In the genomic region with DNA sequence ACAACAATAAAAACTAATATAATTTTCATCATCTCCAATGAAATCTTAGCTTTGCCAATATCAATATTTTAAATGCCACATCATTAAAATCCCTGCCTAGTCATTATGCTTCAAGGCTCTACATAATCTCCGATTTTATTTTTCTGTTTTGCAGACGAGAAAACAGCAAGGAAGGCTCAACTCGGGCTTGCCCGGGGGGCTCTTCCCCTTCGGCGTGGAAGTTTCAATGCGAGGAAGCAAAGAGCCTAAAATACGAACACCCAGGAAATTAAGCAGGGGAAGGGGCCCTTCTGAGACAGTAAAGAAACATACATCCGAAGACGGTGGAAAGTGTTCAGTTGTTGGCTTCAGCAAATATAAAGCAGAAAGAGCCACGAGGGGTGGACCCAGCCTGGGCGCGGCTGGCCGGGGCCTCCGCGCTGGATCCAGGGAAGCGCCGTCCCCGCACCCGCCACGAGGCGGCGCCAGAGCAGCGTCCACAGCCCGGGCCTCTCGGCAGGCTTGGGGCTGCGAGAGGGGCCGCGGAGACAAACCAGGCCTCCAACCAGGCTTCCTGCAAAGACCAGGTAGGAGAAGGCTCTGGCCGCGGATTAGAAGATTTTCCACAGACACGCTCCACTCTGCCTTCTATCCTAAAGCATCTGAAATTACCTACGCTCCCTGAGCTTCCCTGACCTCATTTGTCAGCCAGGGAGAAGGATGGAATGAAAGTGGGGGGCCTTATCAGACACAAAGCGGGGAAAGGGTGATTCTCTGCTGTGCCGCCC, we compare ENCODE assay signal across 8 cellular contexts.
DNase-seq lines count a peak whose midpoint lies in the region; ATAC-seq and TF ChIP-seq lines count a peak whose summit lies in the region.

No MANE protein-coding gene starts in this region.

- peak; percentile 92 for TF ChIP-seq CTCF in Calu3 (IDR thresholded peaks at IDR 0.05; ENCODE audit: unreplicated experiment)
- TF ChIP-seq CTCF in GM23338 (conservative IDR thresholded peaks at IDR 0.05; ENCODE audit: low read depth in 2 of 2): peak; percentile 87 to 97
- peak in 2 of 3 experiments; percentile 88 to 97 for TF ChIP-seq CTCF in esophagus muscularis mucosa (IDR thresholded peaks at IDR 0.05)
- TF ChIP-seq CTCF in stomach (IDR thresholded peaks at IDR 0.05): peak in 5 of 7 experiments; percentile 76 to 96 (median 92)

- peaks cover 8% of the 10 kb centered on the region; the same call in 1 of the 2 replicates for H3K4me1 ChIP-seq in GM23338 (ENCODE audit: insufficient read depth)
- peaks cover 0 to 9% (median 7%) of the 10 kb centered on the region in 4 donors for H3K4me1 ChIP-seq in esophagus muscularis mucosa
- no peaks in the 10 kb centered on the region for H3K4me1 ChIP-seq in naive thymus-derived CD4-positive, alpha-beta T cell (ENCODE audit: control insufficient read depth in 2 of 2, insufficient read depth in 2 of 2, low read length in 2 of 2)
- peaks cover 6 to 10% (median 8%) of the 10 kb centered on the region in 4 donors for H3K4me1 ChIP-seq in stomach

- no peak overlapping the region for H3K4me3 Mint-ChIP-seq in Calu3 (ENCODE audit: low read depth, unreplicated experiment)
- H3K4me3 Mint-ChIP-seq in GM23338: peak overlapping the region; percentile 52; the same call in 2 of the 3 replicates
- peak overlapping the region in 1 of 10 donors; percentile 1 for H3K4me3 Mint-ChIP-seq in naive thymus-derived CD4-positive, alpha-beta T cell

- no TSS peak for BruUV-seq in Calu3 (replicated peaks; lab: Mats Ljungman, UMichigan)

- H3K4me1 Mint-ChIP-seq in Calu3 (ENCODE audit: low read depth, unreplicated experiment): no peaks in the 10 kb centered on the region
- peaks cover 10% of the 10 kb centered on the region for H3K4me1 Mint-ChIP-seq in GM23338
- H3K4me1 Mint-ChIP-seq in naive thymus-derived CD4-positive, alpha-beta T cell: peaks cover 0 to 4% (median 0%) of the 10 kb centered on the region in 7 donors

- no peaks in the 10 kb centered on the region for H4K20me1 ChIP-seq in GM23338 (replicated peaks; ENCODE audit: insufficient read depth)

- H2AFZ ChIP-seq in GM23338: peak overlapping the region; percentile 99

- no peaks in the 10 kb centered on the region for H3K9me2 ChIP-seq in GM23338 (ENCODE audit: insufficient read depth)

- DNase-seq in Calu3 (peak; percentile 84), GM23338 (ENCODE audit: low spot score) (peak; percentile 78), NCI-H2227 treated with DMSO at 0.1 percent for 48 hours (lab: John Stamatoyannopoulos, UW) (peak; percentile 35), activated T-cell treated with anti-CD3 and anti-CD28 coated beads for 1 hour (ENCODE audit: low read depth) (peak; percentile 39), esophagus muscularis mucosa (ENCODE audit: extremely low spot score) (no peak), stomach (peak; percentile 68)
- DNase-seq in naive thymus-derived CD4-positive, alpha-beta T cell: peak in 6 of 9 donors; percentile 5 to 66 (median 23)

- H3K4me3 ChIP-seq in GM23338 (peak overlapping the region; percentile 29), esophagus muscularis mucosa (peak overlapping the region in 3 of 4 donors; percentile 18 to 32 (median 27)), stomach (peak overlapping the region in 1 of 4 donors; percentile 26)
- no peak overlapping the region for H3K4me3 ChIP-seq in naive thymus-derived CD4-positive, alpha-beta T cell (ENCODE audit: low read length)

- POLR2A ChIA-PET in naive thymus-derived CD4-positive, alpha-beta T cell (lab: Charles Lee): no interaction called here

- H3K27ac Mint-ChIP-seq in Calu3 (ENCODE audit: unreplicated experiment): no peak overlapping the region
- H3K27ac Mint-ChIP-seq in GM23338: peak overlapping the region; percentile 77; the same call in 1 of the 2 replicates
- no peak overlapping the region for H3K27ac Mint-ChIP-seq in naive thymus-derived CD4-positive, alpha-beta T cell

- no peaks in the 10 kb centered on the region for H3K9me3 Mint-ChIP-seq in Calu3 (ENCODE audit: low read depth, unreplicated experiment)
- no peaks in the 10 kb centered on the region for H3K9me3 Mint-ChIP-seq in GM23338
- peaks cover 0 to 2% (median 0%) of the 10 kb centered on the region in 11 donors for H3K9me3 Mint-ChIP-seq in naive thymus-derived CD4-positive, alpha-beta T cell

- no peak for TF ChIP-seq EP300 in esophagus muscularis mucosa (IDR thresholded peaks at IDR 0.05)
- no peak for TF ChIP-seq EP300 in stomach (IDR thresholded peaks at IDR 0.05)

- H3F3A ChIP-seq in GM23338 (replicated peaks; ENCODE audit: low read depth): no peaks in the 10 kb centered on the region

- H3K27ac ChIP-seq in GM23338 (ENCODE audit: low read depth): no peak overlapping the region
- no peak overlapping the region for H3K27ac ChIP-seq in esophagus muscularis mucosa (replicated peaks in 1 of 4)
- H3K27ac ChIP-seq in naive thymus-derived CD4-positive, alpha-beta T cell (ENCODE audit: low read depth, low read length): no peak overlapping the region
- H3K27ac ChIP-seq in stomach: no peak overlapping the region

- H3K36me3 Mint-ChIP-seq in Calu3 (ENCODE audit: insufficient read depth, unreplicated experiment) (no peaks in the 10 kb centered on the region), GM23338 (ENCODE audit: low read depth) (no peaks in the 10 kb centered on the region)
- no peaks in the 10 kb centered on the region for H3K36me3 Mint-ChIP-seq in naive thymus-derived CD4-positive, alpha-beta T cell

- no peaks in the 10 kb centered on the region for H3K27me3 Mint-ChIP-seq in Calu3 (ENCODE audit: unreplicated experiment)
- H3K27me3 Mint-ChIP-seq in GM23338 (ENCODE audit: insufficient read depth, low read depth, poor library complexity): peaks cover 17% of the 10 kb centered on the region
- H3K27me3 Mint-ChIP-seq in naive thymus-derived CD4-positive, alpha-beta T cell: peaks cover 8 to 27% (median 18%) of the 10 kb centered on the region in 5 donors

- CTCF ChIA-PET in Calu3 (lab: Charles Lee): interaction anchor here (0.7 to 1.2 kb wide), 4 partner anchors 13 to 743 kb away, joined by 3 read pairs; no protein-coding TSS in a partner anchor
- CTCF ChIA-PET in naive thymus-derived CD4-positive, alpha-beta T cell (lab: Charles Lee): interaction anchor here (0.6 kb wide), 1 partner anchor 17 kb away, joined by 3 read pairs; no protein-coding TSS in a partner anchor

- intact Hi-C loops in Calu3 (cut with micrococcal nuclease; ENCODE audit: unreplicated experiment): loop anchor here (2.0 to 5.0 kb wide), 3 partner anchors 59 to 743 kb away; no protein-coding TSS in a partner anchor
- intact Hi-C loops in esophagus muscularis mucosa (cut with DNase I): loop anchor here (5.0 kb wide), 1 partner anchor 743 kb away; no protein-coding TSS in a partner anchor
- intact Hi-C loops in naive thymus-derived CD4-positive, alpha-beta T cell (cut with micrococcal nuclease): loop anchor here (2.0 kb wide), 2 partner anchors 409 to 507 kb away; no protein-coding TSS in a partner anchor
- intact Hi-C loops in stomach (cut with DNase I; ENCODE audit: low total_unique reads): loop anchor here (10.0 kb wide), 1 partner anchor 745 kb away; no protein-coding TSS in a partner anchor

- no peaks in the 10 kb centered on the region for H3K9me3 ChIP-seq in esophagus muscularis mucosa
- no peaks in the 10 kb centered on the region for H3K9me3 ChIP-seq in naive thymus-derived CD4-positive, alpha-beta T cell (ENCODE audit: control insufficient read depth in 2 of 3, low read length in 3 of 3)
- no peaks in the 10 kb centered on the region for H3K9me3 ChIP-seq in stomach

- 24% methylated on average over 22 of the region's 35 CpGs for WGBS in esophagus muscularis mucosa
- WGBS in stomach, 5 donors: 12 to 21% (median 19%) methylated on average over 28 to 35 of the region's 35 CpGs

- no peaks in the 10 kb centered on the region for H3K36me3 ChIP-seq in GM23338 (ENCODE audit: insufficient read depth)
- H3K36me3 ChIP-seq in esophagus muscularis mucosa: no peaks in the 10 kb centered on the region
- no peaks in the 10 kb centered on the region for H3K36me3 ChIP-seq in naive thymus-derived CD4-positive, alpha-beta T cell (ENCODE audit: control insufficient read depth in 2 of 3, insufficient read depth in 3 of 3, low read length in 3 of 3)
- no peaks in the 10 kb centered on the region for H3K36me3 ChIP-seq in stomach

- peak overlapping the region; percentile 69 for H3K4me2 ChIP-seq in GM23338

- H3K27me3 ChIP-seq in GM23338 (ENCODE audit: insufficient read depth) (peaks cover 9% of the 10 kb centered on the region; the same call in 1 of the 2 replicates), esophagus muscularis mucosa (peaks cover 0 to 21% (median 0%) of the 10 kb centered on the region in 4 donors), stomach (peaks cover 0 to 20% (median 0%) of the 10 kb centered on the region in 3 donors)
- H3K27me3 ChIP-seq in naive thymus-derived CD4-positive, alpha-beta T cell (ENCODE audit: control insufficient read depth in 2 of 2, insufficient read depth in 2 of 2, low read length in 2 of 2): no peaks in the 10 kb centered on the region

- H3K79me2 ChIP-seq in GM23338 (replicated peaks; ENCODE audit: insufficient read depth): no peaks in the 10 kb centered on the region

- no peak for TF ChIP-seq POLR2A in esophagus muscularis mucosa (IDR thresholded peaks at IDR 0.05; ENCODE audit: low read depth)
- TF ChIP-seq POLR2A in stomach (IDR thresholded peaks at IDR 0.05): no peak

- ATAC-seq in GM23338 (peak; percentile 90), GM18867 (IDR thresholded peaks at IDR 0.05; ENCODE audit: unreplicated experiment) (no peak)
- peak; percentile 76 for ATAC-seq in naive thymus-derived CD4-positive, alpha-beta T cell

TF ChIP-seq in GM23338, 12 proteins besides CTCF, POLR2A, EP300 and RAD21 (continues in another document):
- TF ChIP-seq EZH2 (IDR thresholded peaks at IDR 0.05; ENCODE audit: low read depth, unreplicated experiment) (no peak), STAT1 (IDR thresholded peaks at IDR 0.05; ENCODE audit: unreplicated experiment) (no peak), ZNF331 (CRISPR knock-in tag; IDR thresholded peaks at IDR 0.05; ENCODE audit: low read depth) (no peak)
- TF ChIP-seq, protein P1, sequence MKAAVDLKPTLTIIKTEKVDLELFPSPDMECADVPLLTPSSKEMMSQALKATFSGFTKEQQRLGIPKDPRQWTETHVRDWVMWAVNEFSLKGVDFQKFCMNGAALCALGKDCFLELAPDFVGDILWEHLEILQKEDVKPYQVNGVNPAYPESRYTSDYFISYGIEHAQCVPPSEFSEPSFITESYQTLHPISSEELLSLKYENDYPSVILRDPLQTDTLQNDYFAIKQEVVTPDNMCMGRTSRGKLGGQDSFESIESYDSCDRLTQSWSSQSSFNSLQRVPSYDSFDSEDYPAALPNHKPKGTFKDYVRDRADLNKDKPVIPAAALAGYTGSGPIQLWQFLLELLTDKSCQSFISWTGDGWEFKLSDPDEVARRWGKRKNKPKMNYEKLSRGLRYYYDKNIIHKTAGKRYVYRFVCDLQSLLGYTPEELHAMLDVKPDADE (IDR thresholded peaks at IDR 0.05): no peak
